26 cellular contexts compared by ENCODE assay signal in the genomic region with DNA sequence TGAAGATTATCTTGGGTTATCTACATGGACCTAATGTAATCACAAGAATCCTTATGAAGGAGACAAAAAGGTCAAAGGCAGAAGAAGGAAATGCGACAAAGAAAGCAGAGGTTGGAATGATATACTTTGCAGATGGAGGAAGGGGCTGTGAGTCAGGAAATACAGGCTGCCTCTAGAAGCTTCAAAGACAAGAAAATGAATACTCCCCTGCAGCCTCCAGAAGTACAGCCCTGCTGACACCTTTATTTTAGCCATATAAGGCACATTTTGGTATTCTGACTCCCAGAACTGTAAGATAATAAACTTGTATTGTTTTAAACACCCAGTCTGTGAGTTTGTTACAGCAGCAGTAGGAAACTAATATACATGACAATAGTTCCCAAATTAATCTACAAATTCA. TPM values are rescaled to one million over a fixed set of nuclear protein-coding genes. Genes with fewer than 3 reads are reported as not detected.
DNase-seq lines count a peak whose midpoint lies in the region; ATAC-seq and TF ChIP-seq lines count a peak whose summit lies in the region.
"Had no signal": no experiment of that assay in that cellular context is flagged by ENCODE, and none has a peak within 500 bp of the region (broad histone marks: within the 10 kb centered on the region; RNA-seq: fewer than 3 reads in every experiment).

No MANE protein-coding gene starts in this region.

- no peak overlapping the region for H3K4me3 Mint-ChIP-seq in activated naive CD4-positive, alpha-beta T cell treated with anti-CD3 and anti-CD28 coated beads for 36 hours
- no peak overlapping the region for H3K4me3 Mint-ChIP-seq in T-cell
- H3K4me3 Mint-ChIP-seq: CD4-positive, alpha-beta memory T cell had no signal

- ATAC-seq in T-cell (replicated peaks in 1 of 4) (peak in 3 of 4 experiments; percentile 19 to 100 (median 65)), SK-N-SH treated with all-trans-retinoic acid at 6 μM for 48 hours (no peak), GM19328 (IDR thresholded peaks at IDR 0.05; ENCODE audit: unreplicated experiment) (no peak), GM19035 (IDR thresholded peaks at IDR 0.05; ENCODE audit: unreplicated experiment) (no peak)

- no peaks in the 10 kb centered on the region for H3K9me3 Mint-ChIP-seq in activated naive CD4-positive, alpha-beta T cell treated with anti-CD3 and anti-CD28 coated beads for 36 hours
- H3K9me3 Mint-ChIP-seq in T-cell: no peaks in the 10 kb centered on the region
- H3K9me3 Mint-ChIP-seq: CD4-positive, alpha-beta memory T cell had no signal

- peaks cover 13% of the 10 kb centered on the region for H3K36me3 Mint-ChIP-seq in activated naive CD4-positive, alpha-beta T cell treated with anti-CD3 and anti-CD28 coated beads for 36 hours (ENCODE audit: low read depth)
- H3K36me3 Mint-ChIP-seq in T-cell: peaks cover 64% of the 10 kb centered on the region

- POLR2A ChIA-PET in T-cell (lab: Charles Lee): no interaction called here

- DNase-seq in activated naive CD4-positive, alpha-beta T cell treated with anti-CD3 and anti-CD28 coated beads for 36 hours: peak; percentile 11
- no peak for DNase-seq in activated naive CD4-positive, alpha-beta T cell treated with anti-CD3 and anti-CD28 coated beads, Interleukin-2, amount 50 U/mL, for 16 hours
- DNase-seq in T-cell (peak in 9 of 34 experiments; percentile 1 to 30 (median 8)), RKO (ENCODE audit: low spot score) (no peak)
- DNase-seq: ACHN; Calu3; CD4-positive, alpha-beta memory T cell; DMS153; MV-4-11; NCI-H1105 treated with DMSO at 0.1 percent for 48 hours; NCI-H2029 treated with DMSO at 0.1 percent for 48 hours; NCI-H2171; NCI-H345; NCI-H524; NCI-H774; NK-92 treated with Interleukin-12 subunit alpha and Interleukin-12 subunit beta, amount 100 ng/mL, for 24 hours; Peyer's patch had no signal

- no peak overlapping the region for H3K27ac ChIP-seq in iPS-20b (ENCODE audit: low read length)
- H3K27ac ChIP-seq: 22Rv1, BLaER1, KMS-11, Peyer's patch, SJSA1 had no signal

- no peaks in the 10 kb centered on the region for H3K27me3 Mint-ChIP-seq in activated naive CD4-positive, alpha-beta T cell treated with anti-CD3 and anti-CD28 coated beads for 36 hours (ENCODE audit: low read depth)
- no peaks in the 10 kb centered on the region for H3K27me3 Mint-ChIP-seq in T-cell
- H3K27me3 Mint-ChIP-seq: CD4-positive, alpha-beta memory T cell had no signal

- peak overlapping the region; percentile 29; the same call in 1 of the 2 replicates for H3K4me3 ChIP-seq in iPS-20b (ENCODE audit: low read length)
- H3K4me3 ChIP-seq: BLaER1, HAP-1, Peyer's patch, SJSA1 had no signal

- H3K36me3 ChIP-seq in iPS-20b (ENCODE audit: insufficient read depth, low read depth, low read length): no peaks in the 10 kb centered on the region
- H3K36me3 ChIP-seq: BLaER1, HAP-1, SJSA1 had no signal

- CTCF ChIA-PET in activated naive CD4-positive, alpha-beta T cell treated with anti-CD3 and anti-CD28 coated beads for 36 hours (lab: Charles Lee): no interaction called here
- CTCF ChIA-PET in T-cell (lab: Charles Lee): no interaction called here

- H3K4me1 ChIP-seq in iPS-20b (ENCODE audit: insufficient read depth, low read length): peaks cover 19% of the 10 kb centered on the region; the same call in 1 of the 2 replicates
- H3K4me1 ChIP-seq: BLaER1, Peyer's patch, SJSA1 had no signal

- H3K9me3 ChIP-seq in iPS-20b (ENCODE audit: insufficient read depth, low read depth, low read length): no peaks in the 10 kb centered on the region
- H3K9me3 ChIP-seq: BLaER1, HAP-1, Peyer's patch, SJSA1 had no signal

- peaks cover 16% of the 10 kb centered on the region for H3K4me1 Mint-ChIP-seq in activated naive CD4-positive, alpha-beta T cell treated with anti-CD3 and anti-CD28 coated beads for 36 hours (ENCODE audit: low read depth)
- H3K4me1 Mint-ChIP-seq in T-cell: peaks cover 8 to 19% (median 11%) of the 10 kb centered on the region in 3 donors

- peak overlapping the region; percentile 16; the same call in 1 of the 2 replicates for H3K9ac ChIP-seq in iPS-20b (ENCODE audit: low read depth, low read length)
- H3K9ac ChIP-seq: BLaER1, KMS-11 had no signal

- no peak overlapping the region for H3K27ac Mint-ChIP-seq in activated naive CD4-positive, alpha-beta T cell treated with anti-CD3 and anti-CD28 coated beads for 36 hours
- H3K27ac Mint-ChIP-seq in T-cell: no peak overlapping the region

- intact Hi-C loops in activated naive CD4-positive, alpha-beta T cell treated with anti-CD3 and anti-CD28 coated beads for 36 hours (cut with micrococcal nuclease): no loop called here

- peaks cover 15% of the 10 kb centered on the region; the same call in 1 of the 2 replicates for H3K27me3 ChIP-seq in iPS-20b (ENCODE audit: insufficient read depth, low read length)
- H3K27me3 ChIP-seq: BLaER1, Peyer's patch, SJSA1 had no signal

TF ChIP-seq in SK-N-SH treated with all-trans-retinoic acid at 6 μM for 48 hours, 23 proteins besides CTCF, POLR2A, EP300 and RAD21:
- TF ChIP-seq PPARA (CRISPR knock-in tag; IDR thresholded peaks at IDR 0.05; ENCODE audit: borderline replicate concordance): no peak
- TF ChIP-seq, protein P1, sequence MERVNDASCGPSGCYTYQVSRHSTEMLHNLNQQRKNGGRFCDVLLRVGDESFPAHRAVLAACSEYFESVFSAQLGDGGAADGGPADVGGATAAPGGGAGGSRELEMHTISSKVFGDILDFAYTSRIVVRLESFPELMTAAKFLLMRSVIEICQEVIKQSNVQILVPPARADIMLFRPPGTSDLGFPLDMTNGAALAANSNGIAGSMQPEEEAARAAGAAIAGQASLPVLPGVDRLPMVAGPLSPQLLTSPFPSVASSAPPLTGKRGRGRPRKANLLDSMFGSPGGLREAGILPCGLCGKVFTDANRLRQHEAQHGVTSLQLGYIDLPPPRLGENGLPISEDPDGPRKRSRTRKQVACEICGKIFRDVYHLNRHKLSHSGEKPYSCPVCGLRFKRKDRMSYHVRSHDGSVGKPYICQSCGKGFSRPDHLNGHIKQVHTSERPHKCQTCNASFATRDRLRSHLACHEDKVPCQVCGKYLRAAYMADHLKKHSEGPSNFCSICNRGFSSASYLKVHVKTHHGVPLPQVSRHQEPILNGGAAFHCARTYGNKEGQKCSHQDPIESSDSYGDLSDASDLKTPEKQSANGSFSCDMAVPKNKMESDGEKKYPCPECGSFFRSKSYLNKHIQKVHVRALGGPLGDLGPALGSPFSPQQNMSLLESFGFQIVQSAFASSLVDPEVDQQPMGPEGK (CRISPR knock-in tag; IDR thresholded peaks at IDR 0.05; ENCODE audit: borderline replicate concordance): no peak
- TF ChIP-seq SNAI2 (CRISPR knock-in tag; IDR thresholded peaks at IDR 0.05): no peak
- TF ChIP-seq OSR1 (CRISPR knock-in tag; IDR thresholded peaks at IDR 0.05): no peak
- no peak for TF ChIP-seq GLIS3 (CRISPR knock-in tag; IDR thresholded peaks at IDR 0.05)
- TF ChIP-seq, protein P2, sequence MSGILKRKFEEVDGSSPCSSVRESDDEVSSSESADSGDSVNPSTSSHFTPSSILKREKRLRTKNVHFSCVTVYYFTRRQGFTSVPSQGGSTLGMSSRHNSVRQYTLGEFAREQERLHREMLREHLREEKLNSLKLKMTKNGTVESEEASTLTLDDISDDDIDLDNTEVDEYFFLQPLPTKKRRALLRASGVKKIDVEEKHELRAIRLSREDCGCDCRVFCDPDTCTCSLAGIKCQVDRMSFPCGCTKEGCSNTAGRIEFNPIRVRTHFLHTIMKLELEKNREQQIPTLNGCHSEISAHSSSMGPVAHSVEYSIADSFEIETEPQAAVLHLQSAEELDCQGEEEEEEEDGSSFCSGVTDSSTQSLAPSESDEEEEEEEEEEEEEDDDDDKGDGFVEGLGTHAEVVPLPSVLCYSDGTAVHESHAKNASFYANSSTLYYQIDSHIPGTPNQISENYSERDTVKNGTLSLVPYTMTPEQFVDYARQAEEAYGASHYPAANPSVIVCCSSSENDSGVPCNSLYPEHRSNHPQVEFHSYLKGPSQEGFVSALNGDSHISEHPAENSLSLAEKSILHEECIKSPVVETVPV (CRISPR knock-in tag; IDR thresholded peaks at IDR 0.05): no peak
- TF ChIP-seq ARNTL (CRISPR knock-in tag; IDR thresholded peaks at IDR 0.05; ENCODE audit: borderline replicate concordance, low read depth): no peak
- no peak for TF ChIP-seq CSDC2 (CRISPR knock-in tag; IDR thresholded peaks at IDR 0.05)
- no peak for TF ChIP-seq ISL1 (CRISPR knock-in tag; IDR thresholded peaks at IDR 0.05)
- TF ChIP-seq BACH2 (CRISPR knock-in tag; IDR thresholded peaks at IDR 0.05; ENCODE audit: borderline replicate concordance): no peak
- TF ChIP-seq, protein P3, sequence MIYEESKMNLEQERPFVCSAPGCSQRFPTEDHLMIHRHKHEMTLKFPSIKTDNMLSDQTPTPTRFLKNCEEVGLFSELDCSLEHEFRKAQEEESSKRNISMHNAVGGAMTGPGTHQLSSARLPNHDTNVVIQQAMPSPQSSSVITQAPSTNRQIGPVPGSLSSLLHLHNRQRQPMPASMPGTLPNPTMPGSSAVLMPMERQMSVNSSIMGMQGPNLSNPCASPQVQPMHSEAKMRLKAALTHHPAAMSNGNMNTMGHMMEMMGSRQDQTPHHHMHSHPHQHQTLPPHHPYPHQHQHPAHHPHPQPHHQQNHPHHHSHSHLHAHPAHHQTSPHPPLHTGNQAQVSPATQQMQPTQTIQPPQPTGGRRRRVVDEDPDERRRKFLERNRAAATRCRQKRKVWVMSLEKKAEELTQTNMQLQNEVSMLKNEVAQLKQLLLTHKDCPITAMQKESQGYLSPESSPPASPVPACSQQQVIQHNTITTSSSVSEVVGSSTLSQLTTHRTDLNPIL (CRISPR knock-in tag; IDR thresholded peaks at IDR 0.05; ENCODE audit: low read depth): no peak
- no peak for TF ChIP-seq ZFP30 (CRISPR knock-in tag; IDR thresholded peaks at IDR 0.05)
- TF ChIP-seq TCF4 (CRISPR knock-in tag; IDR thresholded peaks at IDR 0.05; ENCODE audit: borderline replicate concordance): no peak
- no peak for TF ChIP-seq ZC3H10 (CRISPR knock-in tag; IDR thresholded peaks at IDR 0.05)

RNA-seq across cellular contexts. Expression of a gene that starts 58.6 kb away (rescaled TPM):
- total RNA-seq in activated naive CD4-positive, alpha-beta T cell treated with anti-CD3 and anti-CD28 coated beads for 36 hours: 10 to 100 TPM; 14.6 to 14.9 TPM
- total RNA-seq in T-cell: 10 to 100 TPM; 44.9 to 75.5 (median 48.7) TPM
- total RNA-seq: SJSA1 had no signal

Comparison
In these comparisons a context has a peak if more than half of its experiments do, and no peak if none do; other contexts are left out.
1. ATAC-seq: peak in T-cell (3 of 4); none in SK-N-SH treated with all-trans-retinoic acid at 6 μM for 48 hours (single experiment), GM19328 (single experiment) and GM19035 (single experiment).